ENCODE assay signal across 1 cellular context in the genomic region with DNA sequence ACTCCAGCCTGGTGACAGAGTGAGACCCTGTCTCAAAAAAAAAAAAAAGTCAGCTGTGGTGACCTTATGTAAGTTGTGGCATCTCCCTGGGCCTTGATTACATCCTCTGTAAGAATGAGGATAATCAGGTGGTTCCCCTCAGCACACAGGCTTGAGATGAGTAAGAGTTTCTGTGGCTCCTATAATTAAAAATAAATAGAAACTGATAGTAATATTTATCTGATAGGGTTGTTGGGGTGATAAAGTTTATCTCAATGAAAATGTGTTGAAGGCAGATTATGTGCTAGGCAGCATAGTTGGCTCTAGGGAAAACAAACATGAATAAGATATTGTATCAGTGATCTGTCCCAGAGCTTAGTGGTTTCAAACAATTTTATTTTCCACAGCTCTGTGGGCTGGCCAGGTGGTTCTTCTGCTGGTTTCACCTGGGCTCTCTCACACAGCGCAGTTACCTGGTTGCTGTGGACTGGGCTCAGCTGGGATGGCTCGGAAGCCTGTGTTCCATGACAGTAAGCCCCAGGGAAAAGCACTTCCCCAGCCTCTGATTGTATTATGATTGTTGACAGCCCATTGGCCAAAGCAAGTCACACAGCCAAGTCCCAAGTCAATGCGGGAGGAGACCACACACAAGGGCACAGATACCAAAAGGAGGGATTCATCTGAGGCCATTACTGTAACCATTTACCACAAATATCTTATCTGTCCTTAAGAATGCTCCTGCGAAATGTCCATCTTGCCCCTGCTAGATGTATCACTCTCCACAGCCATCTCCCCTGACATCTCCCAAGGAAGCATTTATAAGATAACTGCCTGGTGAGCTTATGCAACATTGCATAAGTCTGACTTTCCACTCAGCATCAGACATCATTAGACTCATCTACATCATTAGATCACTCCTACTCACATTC.
A peak's percentile ranks its signal among the peaks of the same experiment; 100 is the strongest.
TF ChIP-seq lines count a peak whose summit lies in the region.

No MANE protein-coding gene starts in this region.

TF ChIP-seq in SK-N-SH treated with all-trans-retinoic acid at 6 μM for 48 hours, 23 proteins besides CTCF, POLR2A, EP300 and RAD21 (continued from another document):
- TF ChIP-seq ZC3H10 (CRISPR knock-in tag; IDR thresholded peaks at IDR 0.05), result no peak
- no peak for TF ChIP-seq OSR1 (CRISPR knock-in tag; IDR thresholded peaks at IDR 0.05)
- no peak for TF ChIP-seq ZNF70 (CRISPR knock-in tag; IDR thresholded peaks at IDR 0.05)
- peak; percentile 89 for TF ChIP-seq ISL1 (CRISPR knock-in tag; IDR thresholded peaks at IDR 0.05)
- no peak for TF ChIP-seq PPARA (CRISPR knock-in tag; IDR thresholded peaks at IDR 0.05; ENCODE audit: borderline replicate concordance)
- TF ChIP-seq, protein P1, sequence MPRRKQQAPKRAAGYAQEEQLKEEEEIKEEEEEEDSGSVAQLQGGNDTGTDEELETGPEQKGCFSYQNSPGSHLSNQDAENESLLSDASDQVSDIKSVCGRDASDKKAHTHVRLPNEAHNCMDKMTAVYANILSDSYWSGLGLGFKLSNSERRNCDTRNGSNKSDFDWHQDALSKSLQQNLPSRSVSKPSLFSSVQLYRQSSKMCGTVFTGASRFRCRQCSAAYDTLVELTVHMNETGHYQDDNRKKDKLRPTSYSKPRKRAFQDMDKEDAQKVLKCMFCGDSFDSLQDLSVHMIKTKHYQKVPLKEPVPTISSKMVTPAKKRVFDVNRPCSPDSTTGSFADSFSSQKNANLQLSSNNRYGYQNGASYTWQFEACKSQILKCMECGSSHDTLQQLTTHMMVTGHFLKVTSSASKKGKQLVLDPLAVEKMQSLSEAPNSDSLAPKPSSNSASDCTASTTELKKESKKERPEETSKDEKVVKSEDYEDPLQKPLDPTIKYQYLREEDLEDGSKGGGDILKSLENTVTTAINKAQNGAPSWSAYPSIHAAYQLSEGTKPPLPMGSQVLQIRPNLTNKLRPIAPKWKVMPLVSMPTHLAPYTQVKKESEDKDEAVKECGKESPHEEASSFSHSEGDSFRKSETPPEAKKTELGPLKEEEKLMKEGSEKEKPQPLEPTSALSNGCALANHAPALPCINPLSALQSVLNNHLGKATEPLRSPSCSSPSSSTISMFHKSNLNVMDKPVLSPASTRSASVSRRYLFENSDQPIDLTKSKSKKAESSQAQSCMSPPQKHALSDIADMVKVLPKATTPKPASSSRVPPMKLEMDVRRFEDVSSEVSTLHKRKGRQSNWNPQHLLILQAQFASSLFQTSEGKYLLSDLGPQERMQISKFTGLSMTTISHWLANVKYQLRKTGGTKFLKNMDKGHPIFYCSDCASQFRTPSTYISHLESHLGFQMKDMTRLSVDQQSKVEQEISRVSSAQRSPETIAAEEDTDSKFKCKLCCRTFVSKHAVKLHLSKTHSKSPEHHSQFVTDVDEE (CRISPR knock-in tag; IDR thresholded peaks at IDR 0.05), result no peak
- TF ChIP-seq RARB (CRISPR knock-in tag; IDR thresholded peaks at IDR 0.05), result no peak
- TF ChIP-seq ARNTL (CRISPR knock-in tag; IDR thresholded peaks at IDR 0.05; ENCODE audit: borderline replicate concordance, low read depth), result no peak
- TF ChIP-seq, protein P2, sequence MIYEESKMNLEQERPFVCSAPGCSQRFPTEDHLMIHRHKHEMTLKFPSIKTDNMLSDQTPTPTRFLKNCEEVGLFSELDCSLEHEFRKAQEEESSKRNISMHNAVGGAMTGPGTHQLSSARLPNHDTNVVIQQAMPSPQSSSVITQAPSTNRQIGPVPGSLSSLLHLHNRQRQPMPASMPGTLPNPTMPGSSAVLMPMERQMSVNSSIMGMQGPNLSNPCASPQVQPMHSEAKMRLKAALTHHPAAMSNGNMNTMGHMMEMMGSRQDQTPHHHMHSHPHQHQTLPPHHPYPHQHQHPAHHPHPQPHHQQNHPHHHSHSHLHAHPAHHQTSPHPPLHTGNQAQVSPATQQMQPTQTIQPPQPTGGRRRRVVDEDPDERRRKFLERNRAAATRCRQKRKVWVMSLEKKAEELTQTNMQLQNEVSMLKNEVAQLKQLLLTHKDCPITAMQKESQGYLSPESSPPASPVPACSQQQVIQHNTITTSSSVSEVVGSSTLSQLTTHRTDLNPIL (CRISPR knock-in tag; IDR thresholded peaks at IDR 0.05; ENCODE audit: low read depth), result peak; percentile 65; the same call in 1 of the 2 replicates
- no peak for TF ChIP-seq TOX (CRISPR knock-in tag; IDR thresholded peaks at IDR 0.05; ENCODE audit: borderline replicate concordance)
- TF ChIP-seq BACH2 (CRISPR knock-in tag; IDR thresholded peaks at IDR 0.05; ENCODE audit: borderline replicate concordance), result no peak
- no peak for TF ChIP-seq GLIS3 (CRISPR knock-in tag; IDR thresholded peaks at IDR 0.05)
- TF ChIP-seq ZFP3 (CRISPR knock-in tag; IDR thresholded peaks at IDR 0.05), result 0 out of 2 replicates have a peak, but pooled peaks have one; percentile 68
